9 cellular contexts compared by ENCODE assay signal in the genomic region with DNA sequence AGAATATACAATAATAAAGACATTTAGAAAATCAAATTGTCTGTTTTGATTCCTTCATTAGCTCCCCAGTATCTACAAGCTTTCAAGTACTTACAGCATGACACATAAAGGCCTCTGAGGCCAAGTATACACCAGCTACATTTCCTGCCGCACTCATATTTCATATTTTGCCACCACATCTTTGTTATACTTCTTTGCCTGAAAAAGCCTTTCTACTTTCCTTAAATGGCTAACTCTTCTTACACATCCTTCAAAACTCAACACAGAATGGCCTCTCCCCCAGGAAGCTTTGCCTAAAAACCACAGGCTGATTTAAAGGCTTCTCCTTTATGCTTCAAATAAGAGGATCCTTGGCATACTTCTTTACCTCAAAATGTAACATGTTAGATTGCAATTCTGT. TPM values are rescaled to one million over a fixed set of nuclear protein-coding genes. Genes with fewer than 3 reads are reported as not detected.
DNase-seq lines count a peak whose midpoint lies in the region; ATAC-seq and TF ChIP-seq lines count a peak whose summit lies in the region.
"Had no signal": no experiment of that assay in that cellular context is flagged by ENCODE, and none has a peak within 500 bp of the region (broad histone marks: within the 10 kb centered on the region; RNA-seq: fewer than 3 reads in every experiment).

No MANE protein-coding gene starts in this region.

- H3K27me3 ChIP-seq in right cardiac atrium (ENCODE audit: control insufficient read depth, insufficient read depth) (no peaks in the 10 kb centered on the region), fibroblast of lung (ENCODE audit: control insufficient read depth, insufficient read depth, low read length) (no peaks in the 10 kb centered on the region)

- H3K4me1 ChIP-seq in right cardiac atrium (ENCODE audit: control insufficient read depth, insufficient read depth, low read length) (peaks cover 2% of the 10 kb centered on the region), fibroblast of lung (ENCODE audit: control insufficient read depth, extremely low read depth, insufficient read depth, low read length) (peaks cover 4% of the 10 kb centered on the region)

- peak overlapping the region; percentile 17 for H3K4me3 ChIP-seq in right cardiac atrium (ENCODE audit: low read length)
- peak overlapping the region in 2 of 4 experiments; percentile 9 to 38 for H3K4me3 ChIP-seq in fibroblast of lung (replicated peaks in 1 of 4; ENCODE audit: control extremely low read depth in 1 of 4, insufficient read depth in 1 of 4, low read depth in 3 of 4, low read length in 4 of 4)

- no peaks in the 10 kb centered on the region for H4K20me1 ChIP-seq in fibroblast of lung (ENCODE audit: control insufficient read depth, extremely low read depth, insufficient read depth, low read length)

- H3K4me2 ChIP-seq in fibroblast of lung (ENCODE audit: extremely low read depth, insufficient read depth, low read length): peak overlapping the region; percentile 73

- no peak overlapping the region for H2AFZ ChIP-seq in fibroblast of lung (ENCODE audit: low read length)

- H3K36me3 ChIP-seq in fibroblast of lung (ENCODE audit: control insufficient read depth, insufficient read depth, low read length): no peaks in the 10 kb centered on the region

- DNase-seq in right cardiac atrium (no peak), Right ventricle myocardium inferior (ENCODE audit: missing footprints) (no peak), fibroblast of lung (ENCODE audit: low read depth in 2 of 2) (peak; percentile 90 to 93), caudate nucleus (lab: John Stamatoyannopoulos, UW) (no peak), NCI-H1092 treated with DMSO at 0.1 percent for 48 hours (lab: John Stamatoyannopoulos, UW) (no peak)
- no peak for DNase-seq in stimulated activated CD4-positive, alpha-beta T cell treated with anti-CD3 and anti-CD28 coated beads, Interleukin-2, amount 100 ng/mL, for 24 hours
- DNase-seq: NCI-H510A treated with DMSO at 0.1 percent for 48 hours had no signal

- no peak for TF ChIP-seq CTCF in fibroblast of lung (conservative IDR thresholded peaks at IDR 0.05 in 1 of 2, IDR thresholded peaks at IDR 0.05 in 1 of 2; ENCODE audit: low read depth in 1 of 2, low read length in 2 of 2)

- peaks cover 87% of the 10 kb centered on the region for H3K79me2 ChIP-seq in fibroblast of lung (ENCODE audit: control insufficient read depth, insufficient read depth, low read length)

- H3K9me3 ChIP-seq in right cardiac atrium (ENCODE audit: control insufficient read depth, low read length) (no peaks in the 10 kb centered on the region), fibroblast of lung (ENCODE audit: control insufficient read depth, insufficient read depth, low read depth, low read length) (no peaks in the 10 kb centered on the region)

- intact Hi-C loops in right cardiac atrium (cut with DNase I) (loop anchor here in 1 of 4 donors (10.0 kb wide), 1 partner anchor 108 kb away; no protein-coding TSS in a partner anchor), Right ventricle myocardium inferior (cut with DNase I) (no loop called here)

- 40% methylated on average over 1 of the region's 1 CpG for WGBS in right cardiac atrium

- ATAC-seq in right cardiac atrium: no peak
- no peak for ATAC-seq in Right ventricle myocardium inferior
- peak; percentile 41 for ATAC-seq in SK-N-SH treated with all-trans-retinoic acid at 6 μM for 48 hours
- no peak for ATAC-seq in GM21825 (IDR thresholded peaks at IDR 0.05; ENCODE audit: unreplicated experiment)

- H3K27ac ChIP-seq in right cardiac atrium (ENCODE audit: low read length): no peak overlapping the region
- H3K27ac ChIP-seq in fibroblast of lung (ENCODE audit: insufficient read depth, low read length): peak overlapping the region; percentile 49
- no peak overlapping the region for H3K27ac ChIP-seq in caudate nucleus (ENCODE audit: low read depth, low read length)

- H3K9ac ChIP-seq in fibroblast of lung (ENCODE audit: insufficient read depth, low read length): no peak overlapping the region

TF ChIP-seq in SK-N-SH treated with all-trans-retinoic acid at 6 μM for 48 hours, 23 proteins besides CTCF, POLR2A, EP300 and RAD21 (continues in another document):
- TF ChIP-seq TOX (CRISPR knock-in tag; IDR thresholded peaks at IDR 0.05; ENCODE audit: borderline replicate concordance) (no peak), ZNF565 (CRISPR knock-in tag; conservative IDR thresholded peaks at IDR 0.05; ENCODE audit: low read depth) (no peak), GLIS3 (CRISPR knock-in tag; IDR thresholded peaks at IDR 0.05) (no peak), RARB (CRISPR knock-in tag; IDR thresholded peaks at IDR 0.05) (no peak), BACH2 (CRISPR knock-in tag; IDR thresholded peaks at IDR 0.05; ENCODE audit: borderline replicate concordance) (no peak), ZFP30 (CRISPR knock-in tag; IDR thresholded peaks at IDR 0.05) (no peak), PPARA (CRISPR knock-in tag; IDR thresholded peaks at IDR 0.05; ENCODE audit: borderline replicate concordance) (no peak), ESRRG (CRISPR knock-in tag; IDR thresholded peaks at IDR 0.05) (no peak), ISL1 (CRISPR knock-in tag; IDR thresholded peaks at IDR 0.05) (no peak), SNAI2 (CRISPR knock-in tag; IDR thresholded peaks at IDR 0.05) (no peak), ZNF70 (CRISPR knock-in tag; IDR thresholded peaks at IDR 0.05) (no peak), TCF4 (CRISPR knock-in tag; IDR thresholded peaks at IDR 0.05; ENCODE audit: borderline replicate concordance) (no peak), ARNTL (CRISPR knock-in tag; IDR thresholded peaks at IDR 0.05; ENCODE audit: borderline replicate concordance, low read depth) (no peak), ZNF8 (CRISPR knock-in tag; IDR thresholded peaks at IDR 0.05) (no peak)
- TF ChIP-seq, protein P1, sequence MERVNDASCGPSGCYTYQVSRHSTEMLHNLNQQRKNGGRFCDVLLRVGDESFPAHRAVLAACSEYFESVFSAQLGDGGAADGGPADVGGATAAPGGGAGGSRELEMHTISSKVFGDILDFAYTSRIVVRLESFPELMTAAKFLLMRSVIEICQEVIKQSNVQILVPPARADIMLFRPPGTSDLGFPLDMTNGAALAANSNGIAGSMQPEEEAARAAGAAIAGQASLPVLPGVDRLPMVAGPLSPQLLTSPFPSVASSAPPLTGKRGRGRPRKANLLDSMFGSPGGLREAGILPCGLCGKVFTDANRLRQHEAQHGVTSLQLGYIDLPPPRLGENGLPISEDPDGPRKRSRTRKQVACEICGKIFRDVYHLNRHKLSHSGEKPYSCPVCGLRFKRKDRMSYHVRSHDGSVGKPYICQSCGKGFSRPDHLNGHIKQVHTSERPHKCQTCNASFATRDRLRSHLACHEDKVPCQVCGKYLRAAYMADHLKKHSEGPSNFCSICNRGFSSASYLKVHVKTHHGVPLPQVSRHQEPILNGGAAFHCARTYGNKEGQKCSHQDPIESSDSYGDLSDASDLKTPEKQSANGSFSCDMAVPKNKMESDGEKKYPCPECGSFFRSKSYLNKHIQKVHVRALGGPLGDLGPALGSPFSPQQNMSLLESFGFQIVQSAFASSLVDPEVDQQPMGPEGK (CRISPR knock-in tag; IDR thresholded peaks at IDR 0.05; ENCODE audit: borderline replicate concordance): no peak
- TF ChIP-seq, protein P2, sequence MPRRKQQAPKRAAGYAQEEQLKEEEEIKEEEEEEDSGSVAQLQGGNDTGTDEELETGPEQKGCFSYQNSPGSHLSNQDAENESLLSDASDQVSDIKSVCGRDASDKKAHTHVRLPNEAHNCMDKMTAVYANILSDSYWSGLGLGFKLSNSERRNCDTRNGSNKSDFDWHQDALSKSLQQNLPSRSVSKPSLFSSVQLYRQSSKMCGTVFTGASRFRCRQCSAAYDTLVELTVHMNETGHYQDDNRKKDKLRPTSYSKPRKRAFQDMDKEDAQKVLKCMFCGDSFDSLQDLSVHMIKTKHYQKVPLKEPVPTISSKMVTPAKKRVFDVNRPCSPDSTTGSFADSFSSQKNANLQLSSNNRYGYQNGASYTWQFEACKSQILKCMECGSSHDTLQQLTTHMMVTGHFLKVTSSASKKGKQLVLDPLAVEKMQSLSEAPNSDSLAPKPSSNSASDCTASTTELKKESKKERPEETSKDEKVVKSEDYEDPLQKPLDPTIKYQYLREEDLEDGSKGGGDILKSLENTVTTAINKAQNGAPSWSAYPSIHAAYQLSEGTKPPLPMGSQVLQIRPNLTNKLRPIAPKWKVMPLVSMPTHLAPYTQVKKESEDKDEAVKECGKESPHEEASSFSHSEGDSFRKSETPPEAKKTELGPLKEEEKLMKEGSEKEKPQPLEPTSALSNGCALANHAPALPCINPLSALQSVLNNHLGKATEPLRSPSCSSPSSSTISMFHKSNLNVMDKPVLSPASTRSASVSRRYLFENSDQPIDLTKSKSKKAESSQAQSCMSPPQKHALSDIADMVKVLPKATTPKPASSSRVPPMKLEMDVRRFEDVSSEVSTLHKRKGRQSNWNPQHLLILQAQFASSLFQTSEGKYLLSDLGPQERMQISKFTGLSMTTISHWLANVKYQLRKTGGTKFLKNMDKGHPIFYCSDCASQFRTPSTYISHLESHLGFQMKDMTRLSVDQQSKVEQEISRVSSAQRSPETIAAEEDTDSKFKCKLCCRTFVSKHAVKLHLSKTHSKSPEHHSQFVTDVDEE (CRISPR knock-in tag; IDR thresholded peaks at IDR 0.05): no peak
- TF ChIP-seq, protein P3, sequence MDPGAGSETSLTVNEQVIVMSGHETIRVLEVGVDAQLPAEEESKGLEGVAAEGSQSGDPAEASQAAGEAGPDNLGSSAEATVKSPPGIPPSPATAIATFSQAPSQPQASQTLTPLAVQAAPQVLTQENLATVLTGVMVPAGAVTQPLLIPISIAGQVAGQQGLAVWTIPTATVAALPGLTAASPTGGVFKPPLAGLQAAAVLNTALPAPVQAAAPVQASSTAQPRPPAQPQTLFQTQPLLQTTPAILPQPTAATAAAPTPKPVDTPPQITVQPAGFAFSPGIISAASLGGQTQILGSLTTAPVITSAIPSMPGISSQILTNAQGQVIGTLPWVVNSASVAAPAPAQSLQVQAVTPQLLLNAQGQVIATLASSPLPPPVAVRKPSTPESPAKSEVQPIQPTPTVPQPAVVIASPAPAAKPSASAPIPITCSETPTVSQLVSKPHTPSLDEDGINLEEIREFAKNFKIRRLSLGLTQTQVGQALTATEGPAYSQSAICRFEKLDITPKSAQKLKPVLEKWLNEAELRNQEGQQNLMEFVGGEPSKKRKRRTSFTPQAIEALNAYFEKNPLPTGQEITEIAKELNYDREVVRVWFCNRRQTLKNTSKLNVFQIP (CRISPR knock-in tag; IDR thresholded peaks at IDR 0.05; ENCODE audit: borderline replicate concordance, low read depth): no peak

RNA-seq across cellular contexts. Expression of a gene that starts 4.5 kb away (rescaled TPM):
- total RNA-seq in right cardiac atrium (1 to 10 TPM; 6.9 to 8.1 (median 7.2) TPM), Right ventricle myocardium inferior (7.4 TPM), fibroblast of lung (17.2 and 43.1 TPM in 2 replicates)
- polyA plus RNA-seq in right cardiac atrium (3.7 TPM), fibroblast of lung (23.9 and 39.0 TPM in 2 replicates)
- 12.1 and 18.3 TPM in 2 replicates for polyA plus RNA-seq in fibroblast of lung (2012)
- polyA minus RNA-seq in fibroblast of lung (ENCODE audit: low replicate concordance): 3.9 and 4.0 TPM in 2 replicates

Comparison
In these comparisons a context has a peak if more than half of its experiments do, and no peak if none do; other contexts are left out.
1. DNase-seq: peak in fibroblast of lung (2 of 2); none in right cardiac atrium (0 of 3), Right ventricle myocardium inferior (single experiment), caudate nucleus (0 of 61), stimulated activated CD4-positive, alpha-beta T cell treated with anti-CD3 and anti-CD28 coated beads, Interleukin-2, amount 100 ng/mL, for 24 hours (0 of 2) and NCI-H1092 treated with DMSO at 0.1 percent for 48 hours (single experiment).